ENCODE assay signal across 12 cellular contexts in genomic region chr17:66676421-66676820, GRCh38.
DNase-seq lines count a peak whose midpoint lies in the region; ATAC-seq and TF ChIP-seq lines count a peak whose summit lies in the region.
"Had no signal": no experiment of that assay in that cellular context is flagged by ENCODE, and none has a peak within 500 bp of the region (broad histone marks: within the 10 kb centered on the region; RNA-seq: fewer than 3 reads in every experiment).

No MANE protein-coding gene starts in this region.

- no peak overlapping the region for H2AFZ ChIP-seq in SK-N-SH (ENCODE audit: low read depth)

- intact Hi-C loops in sciatic nerve (cut with DNase I) = loop anchor here (5.0 kb wide), 1 partner anchor 419 kb away; no protein-coding TSS in a partner anchor

- TF ChIP-seq CTCF in epithelial cell of esophagus (IDR thresholded peaks at IDR 0.05; ENCODE audit: insufficient read depth, low read depth, low read length, missing control alignments) (no peak), GM10248 (IDR thresholded peaks at IDR 0.05; ENCODE audit: control extremely low read depth, extremely low read depth, low read depth, missing control alignments) (no peak), SK-N-SH (IDR thresholded peaks at IDR 0.05) (no peak)

- H3K4me1 ChIP-seq in SK-N-SH (ENCODE audit: control insufficient read depth in 1 of 2, insufficient read depth in 2 of 2, low read depth in 1 of 2, low read length in 1 of 2) = peaks cover 3 to 15% of the 10 kb centered on the region in 2 experiments; a peak in 2 of 4 replicates

- POLR2A ChIA-PET in GM10248 (lab: Yijun Ruan, JAX) = no interaction called here
- POLR2A ChIA-PET in SK-N-SH (lab: Yijun Ruan, JAX) = no interaction called here

- CTCF ChIA-PET in GM10248 (lab: Yijun Ruan, JAX) (interaction anchor here (1.0 to 2.9 kb wide), 4 partner anchors 10 to 124 kb away, joined by 3 to 9 read pairs (median 4); no protein-coding TSS in a partner anchor), SK-N-SH (lab: Yijun Ruan, JAX) (interaction anchor here (0.6 to 9.6 kb wide), 7 partner anchors 9 to 481 kb away, joined by 3 to 90 read pairs (median 3); no protein-coding TSS in a partner anchor)

- H3K9me3 ChIP-seq in SK-N-SH = no peaks in the 10 kb centered on the region
- H3K9me3 ChIP-seq: uterus had no signal

- H3K4me3 ChIP-seq in epithelial cell of esophagus (ENCODE audit: low read length) = peak overlapping the region; percentile 34
- H3K4me3 ChIP-seq in SK-N-SH (ENCODE audit: low read depth in 2 of 2, low read length in 1 of 2) = no peak overlapping the region
- H3K4me3 ChIP-seq: uterus had no signal

- H3F3A ChIP-seq in SK-N-SH (replicated peaks; ENCODE audit: insufficient read depth) = peaks cover 8% of the 10 kb centered on the region

- H3K27me3 ChIP-seq in SK-N-SH (ENCODE audit: insufficient read depth) = no peaks in the 10 kb centered on the region
- H3K27me3 ChIP-seq: uterus had no signal

- WGBS in SK-N-SH (ENCODE audit: low lambda C conversion rate) = 81% methylated on average over 11 of the region's 11 CpGs

- ATAC-seq in sciatic nerve (peak; percentile 6), GM19452 (IDR thresholded peaks at IDR 0.05; ENCODE audit: unreplicated experiment) (no peak)
- ATAC-seq in activated CD4-positive, CD25-positive, alpha-beta regulatory T cell treated with anti-CD3 and anti-CD28 coated beads, Interleukin-2, amount 50 U/mL, for 24 hours = no peak

- H3K36me3 ChIP-seq in SK-N-SH (replicated peaks in 1 of 2; ENCODE audit: control insufficient read depth in 1 of 2, insufficient read depth in 2 of 2, low read length in 1 of 2) = peaks cover 15 to 24% of the 10 kb centered on the region in 2 experiments
- H3K36me3 ChIP-seq: uterus had no signal

- H3K27ac ChIP-seq in SK-N-SH (ENCODE audit: low read depth in 2 of 2, low read length in 1 of 2) = no peak overlapping the region

- DNase-seq in Daoy (ENCODE audit: low read depth) = peak; percentile 15
- DNase-seq in NCI-H2196 (lab: John Stamatoyannopoulos, UW; ENCODE audit: unreplicated experiment) = peak; percentile 57
- peak; percentile 98 for DNase-seq in epithelial cell of esophagus (ENCODE audit: low read depth)
- no peak for DNase-seq in sciatic nerve (ENCODE audit: low spot score)
- DNase-seq in GM10248 (ENCODE audit: extremely low spot score) = no peak
- DNase-seq in SK-N-SH = no peak
- DNase-seq: activated gamma-delta T cell treated with Interleukin-2 at 50 U/mL for 16 hours, NCI-H1105 treated with DMSO at 0.1 percent for 48 hours, T1000 had no signal

- no peak for TF ChIP-seq EP300 in SK-N-SH (IDR thresholded peaks at IDR 0.05; ENCODE audit: borderline replicate concordance in 1 of 2, low read depth in 1 of 2, low read length in 1 of 2)

- no peaks in the 10 kb centered on the region for H3K9me2 ChIP-seq in SK-N-SH

- H3K79me2 ChIP-seq in SK-N-SH (ENCODE audit: insufficient read depth) = peaks cover 49% of the 10 kb centered on the region

- no peak overlapping the region for H3K9ac ChIP-seq in SK-N-SH

- peaks cover 48% of the 10 kb centered on the region for H4K20me1 ChIP-seq in SK-N-SH (ENCODE audit: insufficient read depth)

- TF ChIP-seq RAD21 in SK-N-SH (IDR thresholded peaks at IDR 0.05; ENCODE audit: low read length) = no peak

- H3K4me2 ChIP-seq in SK-N-SH = no peak overlapping the region

TF ChIP-seq in SK-N-SH, 30 proteins besides CTCF, POLR2A, EP300 and RAD21:
- TF ChIP-seq MEF2A (IDR thresholded peaks at IDR 0.05; ENCODE audit: borderline replicate concordance, low read depth) = no peak
- TF ChIP-seq USF1 (IDR thresholded peaks at IDR 0.05; ENCODE audit: borderline replicate concordance, low read depth) = no peak
- no peak for TF ChIP-seq ZBTB33 (IDR thresholded peaks at IDR 0.05; ENCODE audit: borderline replicate concordance, low read depth)
- TF ChIP-seq RCOR1 (IDR thresholded peaks at IDR 0.05; ENCODE audit: low read length) = no peak

Comparison
In these comparisons a context has a peak if more than half of its experiments do, and no peak if none do; other contexts are left out.
1. DNase-seq: peak in Daoy (single experiment), NCI-H2196 (single experiment) and epithelial cell of esophagus (single experiment); none in sciatic nerve (single experiment), GM10248 (single experiment) and SK-N-SH (single experiment).